28 cellular contexts compared by ENCODE assay signal in the genomic region with DNA sequence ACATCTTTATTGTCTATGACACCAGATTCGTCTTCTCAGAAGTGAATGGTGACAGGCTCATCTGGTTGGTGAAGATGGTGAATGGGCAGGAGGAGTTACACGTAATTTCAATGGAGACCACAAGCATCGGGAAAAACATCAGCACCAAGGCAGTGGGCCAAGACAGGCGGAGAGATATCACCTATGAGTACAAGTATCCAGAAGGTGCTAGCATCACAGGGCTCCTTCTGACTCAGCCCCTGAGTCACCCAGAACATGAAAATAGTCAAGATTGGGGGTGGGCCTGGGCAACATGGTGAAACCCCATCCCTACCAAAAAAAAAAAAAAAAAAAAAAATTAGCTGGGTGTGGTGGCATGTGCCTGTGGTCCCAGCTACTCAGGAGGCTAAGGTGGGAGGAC. TPM values are rescaled to one million over a fixed set of nuclear protein-coding genes. Genes with fewer than 3 reads are reported as not detected.
DNase-seq lines count a peak whose midpoint lies in the region; ATAC-seq and TF ChIP-seq lines count a peak whose summit lies in the region.
"Had no signal": no experiment of that assay in that cellular context is flagged by ENCODE, and none has a peak within 500 bp of the region (broad histone marks: within the 10 kb centered on the region; RNA-seq: fewer than 3 reads in every experiment).

No MANE protein-coding gene starts in this region.

- no peak overlapping the region for H3K9ac ChIP-seq in GM23248
- H3K9ac ChIP-seq in neural progenitor cell: no peak overlapping the region

- H3K27me3 ChIP-seq in GM23248 (replicated peaks; ENCODE audit: insufficient read depth): no peaks in the 10 kb centered on the region; the same call in 1 of the 2 replicates
- no peaks in the 10 kb centered on the region for H3K27me3 ChIP-seq in neural progenitor cell

- H3K79me2 ChIP-seq in GM23248 (ENCODE audit: insufficient read depth): no peaks in the 10 kb centered on the region
- H3K79me2 ChIP-seq in neural progenitor cell (ENCODE audit: low read depth): no peaks in the 10 kb centered on the region

- H3K4me2 ChIP-seq in GM23248 (ENCODE audit: unreplicated experiment) (no peak overlapping the region), neural progenitor cell (no peak overlapping the region)

- no peak overlapping the region for H3K4me3 ChIP-seq in GM23248
- H3K4me3 ChIP-seq in neural progenitor cell: no peak overlapping the region
- H3K4me3 ChIP-seq: K562, upper lobe of right lung had no signal

- DNase-seq in activated T-cell treated with anti-CD3 and anti-CD28 coated beads, Interleukin-2, amount 50 U/mL, for 4 hours: no peak
- no peak for DNase-seq in activated T-cell treated with anti-CD3 and anti-CD28 coated beads for 4 hours
- DNase-seq in GM23248: peak; percentile 24
- peak; percentile 29 to 48 for DNase-seq in activated T-cell treated with anti-CD3 and anti-CD28 coated beads, Interleukin-2, amount 50 U/mL, for 72 hours
- no peak for DNase-seq in neural progenitor cell (ENCODE audit: low spot score)
- DNase-seq in KG1 (lab: John Stamatoyannopoulos, UW): no peak
- DNase-seq: ACHN; activated CD8-positive, alpha-beta memory T cell treated with anti-CD3 and anti-CD28 coated beads for 24 hours; DMS79; effector CD8-positive, alpha-beta T cell; foreskin melanocyte; GOT3; mesendoderm; NCI-H526 treated with DMSO at 0.1 percent for 48 hours; upper lobe of right lung had no signal

- no peak overlapping the region for H3K27ac Mint-ChIP-seq in activated T-cell treated with anti-CD3 and anti-CD28 coated beads, Interleukin-2, amount 50 U/mL, for 72 hours
- peak overlapping the region; percentile 32 for H3K27ac Mint-ChIP-seq in neural progenitor cell
- H3K27ac Mint-ChIP-seq: progenitor cell of endocrine pancreas had no signal

- no peak overlapping the region for H3K27ac ChIP-seq in GM23248
- no peak overlapping the region for H3K27ac ChIP-seq in neural progenitor cell
- H3K27ac ChIP-seq: neutrophil, upper lobe of right lung had no signal

- H3K36me3 Mint-ChIP-seq in activated T-cell treated with anti-CD3 and anti-CD28 coated beads, Interleukin-2, amount 50 U/mL, for 4 hours (ENCODE audit: insufficient read depth): no peaks in the 10 kb centered on the region
- H3K36me3 Mint-ChIP-seq in activated T-cell treated with anti-CD3 and anti-CD28 coated beads, Interleukin-2, amount 50 U/mL, for 72 hours (ENCODE audit: insufficient read depth in 2 of 2): peaks cover 1% of the 10 kb centered on the region in 2 donors
- H3K36me3 Mint-ChIP-seq in neural progenitor cell: no peaks in the 10 kb centered on the region
- H3K36me3 Mint-ChIP-seq: brain had no signal

- H3K4me1 ChIP-seq in GM23248 (ENCODE audit: insufficient read depth) (no peaks in the 10 kb centered on the region), neural progenitor cell (no peaks in the 10 kb centered on the region)
- H3K4me1 ChIP-seq: upper lobe of right lung had no signal

- no peaks in the 10 kb centered on the region for H3F3A ChIP-seq in GM23248 (ENCODE audit: insufficient read depth)
- H3F3A ChIP-seq in neural progenitor cell (ENCODE audit: low read depth): no peaks in the 10 kb centered on the region

- H3K36me3 ChIP-seq in GM23248 (ENCODE audit: low read depth) (no peaks in the 10 kb centered on the region), neural progenitor cell (no peaks in the 10 kb centered on the region)
- H3K36me3 ChIP-seq: neutrophil, upper lobe of right lung had no signal

- no peak for TF ChIP-seq CTCF in neural progenitor cell (IDR thresholded peaks at IDR 0.05)

- in situ Hi-C loops in GM23248 (cut with MboI): no loop called here

- H3K4me1 Mint-ChIP-seq in activated T-cell treated with anti-CD3 and anti-CD28 coated beads, Interleukin-2, amount 50 U/mL, for 4 hours (ENCODE audit: low read depth): no peaks in the 10 kb centered on the region
- H3K4me1 Mint-ChIP-seq in activated T-cell treated with anti-CD3 and anti-CD28 coated beads, Interleukin-2, amount 50 U/mL, for 72 hours (ENCODE audit: low read depth): peaks cover 9% of the 10 kb centered on the region
- H3K4me1 Mint-ChIP-seq in neural progenitor cell: peaks cover 13% of the 10 kb centered on the region

- H4K20me1 ChIP-seq in GM23248 (ENCODE audit: insufficient read depth) (no peaks in the 10 kb centered on the region), neural progenitor cell (ENCODE audit: low read depth) (no peaks in the 10 kb centered on the region)

- 44 to 53% methylated on average over 4 of the region's 4 CpGs for WGBS in GM23248 (ENCODE audit: low coverage in 1 of 2, low lambda C conversion rate in 2 of 2, missing lambda C conversion rate in 2 of 2), 2 experiments

- H2AFZ ChIP-seq in GM23248 (no peak overlapping the region), neural progenitor cell (replicated peaks) (no peak overlapping the region)

- peaks cover 13% of the 10 kb centered on the region for H3K27me3 Mint-ChIP-seq in activated T-cell treated with anti-CD3 and anti-CD28 coated beads, Interleukin-2, amount 50 U/mL, for 4 hours (ENCODE audit: low read depth)
- H3K27me3 Mint-ChIP-seq in activated T-cell treated with anti-CD3 and anti-CD28 coated beads, Interleukin-2, amount 50 U/mL, for 72 hours (ENCODE audit: low read depth): peaks cover 24% of the 10 kb centered on the region
- peaks cover 2% of the 10 kb centered on the region for H3K27me3 Mint-ChIP-seq in neural progenitor cell (ENCODE audit: insufficient read depth, low read depth)
- H3K27me3 Mint-ChIP-seq: progenitor cell of endocrine pancreas had no signal

- no peaks in the 10 kb centered on the region for H3K9me2 ChIP-seq in GM23248 (ENCODE audit: insufficient read depth)

- no peaks in the 10 kb centered on the region for H3K9me3 Mint-ChIP-seq in activated T-cell treated with anti-CD3 and anti-CD28 coated beads, Interleukin-2, amount 50 U/mL, for 4 hours
- no peaks in the 10 kb centered on the region for H3K9me3 Mint-ChIP-seq in activated T-cell treated with anti-CD3 and anti-CD28 coated beads, Interleukin-2, amount 50 U/mL, for 72 hours
- peaks cover 2% of the 10 kb centered on the region for H3K9me3 Mint-ChIP-seq in neural progenitor cell

- H3K4me3 Mint-ChIP-seq in activated T-cell treated with anti-CD3 and anti-CD28 coated beads, Interleukin-2, amount 50 U/mL, for 4 hours: no peak overlapping the region
- no peak overlapping the region for H3K4me3 Mint-ChIP-seq in activated T-cell treated with anti-CD3 and anti-CD28 coated beads, Interleukin-2, amount 50 U/mL, for 72 hours
- no peak overlapping the region for H3K4me3 Mint-ChIP-seq in neural progenitor cell

- peak; percentile 51 to 71 for ATAC-seq in activated T-cell treated with anti-CD3 and anti-CD28 coated beads, Interleukin-2, amount 50 U/mL, for 4 hours
- peak; percentile 92 to 93 for ATAC-seq in activated T-cell treated with anti-CD3 and anti-CD28 coated beads, Interleukin-2, amount 50 U/mL, for 72 hours (replicated peaks in 1 of 2)
- ATAC-seq in GM19467 (IDR thresholded peaks at IDR 0.05; ENCODE audit: unreplicated experiment): no peak
- ATAC-seq in HG03342 (IDR thresholded peaks at IDR 0.05; ENCODE audit: unreplicated experiment): no peak
- ATAC-seq: K562, sciatic nerve, SK-N-SH treated with all-trans-retinoic acid at 6 μM for 48 hours, upper lobe of right lung had no signal

- H3K9me3 ChIP-seq in GM23248 (ENCODE audit: low read depth): no peaks in the 10 kb centered on the region
- H3K9me3 ChIP-seq in neural progenitor cell (ENCODE audit: low read depth): no peaks in the 10 kb centered on the region
- H3K9me3 ChIP-seq: neutrophil, upper lobe of right lung had no signal

RNA-seq across cellular contexts. Expression of a gene that starts 32.6 kb away (rescaled TPM):
- total RNA-seq in activated T-cell treated with anti-CD3 and anti-CD28 coated beads, Interleukin-2, amount 50 U/mL, for 4 hours: not detected
- not detected in 2 replicates for total RNA-seq in GM23248 (2014; rRNA removed; shearing (Covaris generic))
- polyA plus RNA-seq in GM23248 (2016; fragmentation: Nextera tagmentation; extraction: Ambion mirVana): not detected in 2 replicates
- not detected for total RNA-seq in activated T-cell treated with anti-CD3 and anti-CD28 coated beads, Interleukin-2, amount 50 U/mL, for 72 hours
- 0.04 and 0.12 TPM in 2 replicates for total RNA-seq in neural progenitor cell (ENCODE audit: low replicate concordance)
- total RNA-seq: K562; myocyte; progenitor cell of endocrine pancreas; RPMI7951; sciatic nerve; T-helper 2 cell treated with Interferon-gamma antibody and Interleukin-4, amounts not matched to agents 100 ng/mL and 5 ng/mL, for 36 hours; upper lobe of right lung had no signal
- polyA plus RNA-seq: BJ, esophagus, K562 had no signal

RNA-seq across cellular contexts. Expression of a gene that starts 45.3 kb away (rescaled TPM):
- total RNA-seq in activated T-cell treated with anti-CD3 and anti-CD28 coated beads, Interleukin-2, amount 50 U/mL, for 4 hours: 1 to 10 TPM; 4.9 to 6.1 (median 5.5) TPM
- total RNA-seq in GM23248 (2014; rRNA removed; shearing (Covaris generic)): 23.2 and 33.8 TPM in 2 replicates
- polyA plus RNA-seq in GM23248 (2016; fragmentation: Nextera tagmentation; extraction: Ambion mirVana): 34.2 and 35.0 TPM in 2 replicates
- total RNA-seq in activated T-cell treated with anti-CD3 and anti-CD28 coated beads, Interleukin-2, amount 50 U/mL, for 72 hours: 10 to 100 TPM; 15.6 to 22.4 TPM
- total RNA-seq in neural progenitor cell (ENCODE audit: low replicate concordance): 10.1 and 17.7 TPM in 2 replicates

Comparison
In these comparisons a context has a peak if more than half of its experiments do, and no peak if none do; other contexts are left out.
1. DNase-seq: peak in GM23248 (single experiment) and activated T-cell treated with anti-CD3 and anti-CD28 coated beads, Interleukin-2, amount 50 U/mL, for 72 hours (2 of 2); none in activated T-cell treated with anti-CD3 and anti-CD28 coated beads, Interleukin-2, amount 50 U/mL, for 4 hours (single experiment), activated T-cell treated with anti-CD3 and anti-CD28 coated beads for 4 hours (single experiment), neural progenitor cell (single experiment) and KG1 (single experiment).
2. ATAC-seq: peak in activated T-cell treated with anti-CD3 and anti-CD28 coated beads, Interleukin-2, amount 50 U/mL, for 4 hours (2 of 2) and activated T-cell treated with anti-CD3 and anti-CD28 coated beads, Interleukin-2, amount 50 U/mL, for 72 hours (2 of 2); none in GM19467 (single experiment) and HG03342 (single experiment).